In the genomic region with DNA sequence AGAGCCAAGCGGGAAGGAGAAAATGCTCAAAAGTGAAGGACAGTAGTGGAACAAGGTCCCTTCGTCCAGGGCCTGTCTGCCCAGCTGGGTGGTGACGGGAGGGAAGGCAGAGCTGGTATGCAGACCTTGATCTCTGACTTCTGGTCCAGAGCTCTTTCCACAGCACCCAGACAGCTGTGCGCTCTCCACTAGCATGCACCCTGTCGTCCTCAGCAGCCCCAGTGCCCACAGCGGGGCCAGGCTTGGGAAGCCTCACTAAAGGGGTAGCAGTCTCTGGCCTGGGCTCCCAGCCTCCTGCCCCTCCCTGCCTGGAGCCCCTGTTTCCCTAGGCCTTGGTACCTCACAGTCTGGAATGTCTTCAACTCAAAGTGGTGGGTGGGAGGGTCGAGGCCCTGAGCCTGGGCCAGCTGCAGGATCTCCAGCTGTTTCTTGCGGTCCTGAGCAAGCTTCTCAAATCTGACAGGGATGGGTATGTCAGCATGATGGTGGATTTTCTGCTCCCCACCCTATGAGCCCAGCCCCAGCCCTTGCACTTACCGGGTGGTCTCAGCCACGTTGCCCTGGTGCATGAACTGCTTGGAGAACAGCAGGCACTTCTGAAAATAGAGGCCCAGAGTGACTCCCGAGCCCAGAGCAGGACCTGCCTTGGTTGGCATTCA, we compare ENCODE assay signal across 1 cellular context.
TF ChIP-seq lines count a peak whose summit lies in the region.

No MANE protein-coding gene starts in this region.

TF ChIP-seq in endothelial cell of umbilical vein, 7 proteins besides CTCF, POLR2A, EP300 and RAD21:
- no peak for TF ChIP-seq MYC (IDR thresholded peaks at IDR 0.05; ENCODE audit: low read depth, low read length)
- TF ChIP-seq EZH2 (IDR thresholded peaks at IDR 0.05; ENCODE audit: borderline replicate concordance, low read depth, low read length, severe bottlenecking) = no peak
- TF ChIP-seq GATA2 (IDR thresholded peaks at IDR 0.05; ENCODE audit: insufficient read depth, insufficient read length, low read depth, low read length) = no peak
- TF ChIP-seq, protein P1, sequence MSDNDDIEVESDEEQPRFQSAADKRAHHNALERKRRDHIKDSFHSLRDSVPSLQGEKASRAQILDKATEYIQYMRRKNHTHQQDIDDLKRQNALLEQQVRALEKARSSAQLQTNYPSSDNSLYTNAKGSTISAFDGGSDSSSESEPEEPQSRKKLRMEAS (IDR thresholded peaks at IDR 0.05; ENCODE audit: insufficient read depth, insufficient read length) = no peak
- TF ChIP-seq POLR2AphosphoS5 (IDR thresholded peaks at IDR 0.05; ENCODE audit: insufficient read depth, low read depth, low read length) = no peak
- no peak for TF ChIP-seq JUN (IDR thresholded peaks at IDR 0.05; ENCODE audit: borderline replicate concordance, insufficient read depth, insufficient read length, low read depth)
- no peak for TF ChIP-seq FOS (IDR thresholded peaks at IDR 0.05; ENCODE audit: borderline replicate concordance, insufficient read depth, low read length)
